In genomic region chr7:87151701-87152111, GRCh38 we compare ENCODE assay signal across 8 cellular contexts. TPM values are rescaled to one million over a fixed set of nuclear protein-coding genes. Genes with fewer than 3 reads are reported as not detected.
DNase-seq lines count a peak whose midpoint lies in the region; ATAC-seq, FAIRE-seq and TF ChIP-seq lines count a peak whose summit lies in the region.

No MANE protein-coding gene starts in this region.

- H3K4me3 ChIP-seq in GM06990 (replicated peaks; ENCODE audit: low read depth, low read length): peak overlapping the region; percentile 87
- H3K4me3 ChIP-seq in bronchial epithelial cell (ENCODE audit: low read depth, low read length): peak overlapping the region; percentile 88
- H3K4me3 ChIP-seq in muscle layer of duodenum (ENCODE audit: low read depth in 1 of 2, low read length in 2 of 2): peak overlapping the region; percentile 87 to 95

- H3K9me3 ChIP-seq in KOPT-K1 (ENCODE audit: insufficient read depth, low read length, poor library complexity, severe bottlenecking) (no peaks in the 10 kb centered on the region), muscle layer of duodenum (ENCODE audit: control insufficient read depth in 1 of 2, low read length in 2 of 2) (no peaks in the 10 kb centered on the region)

- H3K27me3 ChIP-seq in GM06990 (replicated peaks; ENCODE audit: control insufficient read depth, insufficient read depth, low read length) (no peaks in the 10 kb centered on the region), bronchial epithelial cell (ENCODE audit: control insufficient read depth, insufficient read depth, low read length) (no peaks in the 10 kb centered on the region), muscle layer of duodenum (ENCODE audit: low read depth, low read length) (no peaks in the 10 kb centered on the region)

- TF ChIP-seq CTCF in GM06990 (IDR thresholded peaks at IDR 0.05; ENCODE audit: insufficient read depth, low read length, poor library complexity, severe bottlenecking) (no peak), bronchial epithelial cell (IDR thresholded peaks at IDR 0.05; ENCODE audit: insufficient read depth, low read length, severe bottlenecking) (no peak)

- no peaks in the 10 kb centered on the region for H3K36me3 ChIP-seq in GM06990 (ENCODE audit: control insufficient read depth, insufficient read depth, low read length)
- peaks cover 21% of the 10 kb centered on the region for H3K36me3 ChIP-seq in KOPT-K1 (ENCODE audit: insufficient read depth, low read length)
- no peaks in the 10 kb centered on the region for H3K36me3 ChIP-seq in bronchial epithelial cell (ENCODE audit: control insufficient read depth, insufficient read depth, low read length)
- peaks cover 0 to 13% of the 10 kb centered on the region in 2 donors for H3K36me3 ChIP-seq in muscle layer of duodenum (ENCODE audit: control insufficient read depth in 1 of 2, insufficient read depth in 2 of 2, low read length in 2 of 2)

- ATAC-seq in GM21619 (IDR thresholded peaks at IDR 0.05; ENCODE audit: unreplicated experiment): peak; percentile 28

- H3K27ac ChIP-seq in KOPT-K1 (ENCODE audit: low read depth, low read length, poor library complexity, severe bottlenecking) (peak overlapping the region; percentile 97), muscle layer of duodenum (ENCODE audit: low read length) (peak overlapping the region; percentile 99)

- no peak for FAIRE-seq in bronchial epithelial cell (lab: Jason Lieb, UNC)

- peaks cover 23 to 36% of the 10 kb centered on the region in 2 donors for H3K4me1 ChIP-seq in muscle layer of duodenum (ENCODE audit: control insufficient read depth in 1 of 2, insufficient read depth in 2 of 2, low read length in 2 of 2)

- DNase-seq in GM06990 (ENCODE audit: extremely low read depth, insufficient read length): no peak
- DNase-seq in bronchial epithelial cell (ENCODE audit: low read depth): no peak
- DNase-seq in islet precursor cell: no peak
- no peak for DNase-seq in COLO668 (lab: John Stamatoyannopoulos, UW; ENCODE audit: unreplicated experiment)
- DNase-seq in GDM1 (lab: John Stamatoyannopoulos, UW): no peak

RNA-seq across cellular contexts. Expression of gene DMTF1, which starts 0.5 kb away (rescaled TPM):
- total RNA-seq in bronchial epithelial cell: 40.8 and 54.0 TPM in 2 replicates
